In genomic region chr2:231714639-231715498, GRCh38 we compare ENCODE assay signal across 8 cellular contexts. TPM values are rescaled to one million over a fixed set of nuclear protein-coding genes. Genes with fewer than 3 reads are reported as not detected.
DNase-seq lines count a peak whose midpoint lies in the region; ATAC-seq, FAIRE-seq and TF ChIP-seq lines count a peak whose summit lies in the region.

No MANE protein-coding gene starts in this region.

- H3K9me3 ChIP-seq in Peyer's patch (no peaks in the 10 kb centered on the region), transverse colon (no peaks in the 10 kb centered on the region)

- H3K27me3 ChIP-seq in Peyer's patch (no peaks in the 10 kb centered on the region), transverse colon (no peaks in the 10 kb centered on the region)

- TF ChIP-seq POLR2A in Peyer's patch (IDR thresholded peaks at IDR 0.05) (no peak), transverse colon (IDR thresholded peaks at IDR 0.05) (no peak)

- H3K9me3 Mint-ChIP-seq in activated T-helper 1 cell treated with anti-CD3 and anti-CD28 coated beads, Interleukin-12 subunit alpha, Interleukin-12 subunit beta, Interleukin-2, Interleukin-4 antibody, amounts not matched to agents 30 ng/mL and 10 ng/mL and 1 ng/mL, durations not matched to agents 14 hours and 24 hours and 36 hours: no peaks in the 10 kb centered on the region
- H3K9me3 Mint-ChIP-seq in osteocyte (ENCODE audit: unreplicated experiment): no peaks in the 10 kb centered on the region

- TF ChIP-seq EP300 in transverse colon (IDR thresholded peaks at IDR 0.05; ENCODE audit: low read depth): no peak

- peaks cover 2% of the 10 kb centered on the region for H3K27me3 Mint-ChIP-seq in activated T-helper 1 cell treated with anti-CD3 and anti-CD28 coated beads, Interleukin-12 subunit alpha, Interleukin-12 subunit beta, Interleukin-2, Interleukin-4 antibody, amounts not matched to agents 30 ng/mL and 10 ng/mL and 1 ng/mL, durations not matched to agents 14 hours and 24 hours and 36 hours (ENCODE audit: insufficient read depth)
- H3K27me3 Mint-ChIP-seq in osteocyte (ENCODE audit: unreplicated experiment): no peaks in the 10 kb centered on the region

- TF ChIP-seq CTCF in D721Med (IDR thresholded peaks at IDR 0.05; ENCODE audit: insufficient read depth, missing control alignments) (peak; percentile 78), Peyer's patch (IDR thresholded peaks at IDR 0.05) (peak; percentile 84 to 95 (median 90)), foreskin fibroblast (IDR thresholded peaks at IDR 0.05; ENCODE audit: low read depth, low read length) (peak; percentile 83), osteocyte (IDR thresholded peaks at IDR 0.05) (peak; percentile 84), transverse colon (IDR thresholded peaks at IDR 0.05) (peak; percentile 91 to 98 (median 93))

- intact Hi-C loops in activated T-helper 1 cell treated with anti-CD3 and anti-CD28 coated beads, Interleukin-12 subunit alpha, Interleukin-12 subunit beta, Interleukin-2, Interleukin-4 antibody, amounts not matched to agents 30 ng/mL and 10 ng/mL and 1 ng/mL, durations not matched to agents 14 hours and 24 hours and 36 hours (cut with micrococcal nuclease): loop anchor here (1.0 to 5.0 kb wide), 6 partner anchors 9 to 158 kb away; partner anchors contain the start of gene PDE6D
- intact Hi-C loops in transverse colon (cut with DNase I; ENCODE audit: low total_unique reads): loop anchor here (1.0 to 10.0 kb wide), 3 partner anchors 38 to 493 kb away; no protein-coding TSS in a partner anchor

- H3K27ac Mint-ChIP-seq in activated T-helper 1 cell treated with anti-CD3 and anti-CD28 coated beads, Interleukin-12 subunit alpha, Interleukin-12 subunit beta, Interleukin-2, Interleukin-4 antibody, amounts not matched to agents 30 ng/mL and 10 ng/mL and 1 ng/mL, durations not matched to agents 14 hours and 24 hours and 36 hours: peak overlapping the region; percentile 93
- peak overlapping the region; percentile 40 for H3K27ac Mint-ChIP-seq in osteocyte (ENCODE audit: unreplicated experiment)

- peaks cover 3 to 27% (median 17%) of the 10 kb centered on the region in 4 donors for H3K4me1 ChIP-seq in Peyer's patch
- H3K4me1 ChIP-seq in transverse colon: peaks cover 20 to 37% (median 22%) of the 10 kb centered on the region in 4 donors

- no peak overlapping the region for H3K4me3 Mint-ChIP-seq in activated T-helper 1 cell treated with anti-CD3 and anti-CD28 coated beads, Interleukin-12 subunit alpha, Interleukin-12 subunit beta, Interleukin-2, Interleukin-4 antibody, amounts not matched to agents 30 ng/mL and 10 ng/mL and 1 ng/mL, durations not matched to agents 14 hours and 24 hours and 36 hours
- no peak overlapping the region for H3K4me3 Mint-ChIP-seq in osteocyte (ENCODE audit: unreplicated experiment)

- H3K36me3 ChIP-seq in Peyer's patch: peaks cover 0 to 19% (median 0%) of the 10 kb centered on the region in 3 donors
- peaks cover 0 to 8% (median 0%) of the 10 kb centered on the region in 4 donors for H3K36me3 ChIP-seq in transverse colon

- ATAC-seq in HG03354 (IDR thresholded peaks at IDR 0.05; ENCODE audit: poor library complexity, severe bottlenecking, unreplicated experiment): no peak

- in situ Hi-C loops in transverse colon (cut with MboI; ENCODE audit: low pct_ligation_motif_present in 1 of 4, low pct_unique_long_range_greater_than_20kb in 1 of 4, low sequenced_read_pairs in 3 of 4): loop anchor here in 3 of 4 donors (5.0 to 25.0 kb wide), 3 partner anchors 38 to 203 kb away; no protein-coding TSS in a partner anchor

- peaks cover 26% of the 10 kb centered on the region for H3K4me1 Mint-ChIP-seq in activated T-helper 1 cell treated with anti-CD3 and anti-CD28 coated beads, Interleukin-12 subunit alpha, Interleukin-12 subunit beta, Interleukin-2, Interleukin-4 antibody, amounts not matched to agents 30 ng/mL and 10 ng/mL and 1 ng/mL, durations not matched to agents 14 hours and 24 hours and 36 hours (ENCODE audit: low read depth)
- peaks cover 48% of the 10 kb centered on the region for H3K4me1 Mint-ChIP-seq in osteocyte (ENCODE audit: unreplicated experiment)

- H3K4me3 ChIP-seq in Peyer's patch (no peak overlapping the region), foreskin fibroblast (ENCODE audit: low read depth in 1 of 2, low read length in 2 of 2) (no peak overlapping the region), transverse colon (no peak overlapping the region)

- DNase-seq in D721Med (ENCODE audit: insufficient read length, low spot score): peak; percentile 70
- DNase-seq in HUDEP-2 (lab: John Stamatoyannopoulos, UW; ENCODE audit: unreplicated experiment in 76 of 76): peak in 68 of 76 experiments; percentile 11 to 86 (median 58)
- peak; percentile 79 to 92 (median 80) for DNase-seq in Peyer's patch
- DNase-seq in activated T-helper 1 cell treated with anti-CD3 and anti-CD28 coated beads, Interleukin-12 subunit alpha, Interleukin-12 subunit beta, Interleukin-2, Interleukin-4 antibody, amounts not matched to agents 30 ng/mL and 10 ng/mL and 1 ng/mL, durations not matched to agents 14 hours and 24 hours and 36 hours (ENCODE audit: low spot score): peak; percentile 65
- DNase-seq in foreskin fibroblast: peak in 1 of 2 donors; percentile 74
- DNase-seq in osteocyte (ENCODE audit: extremely low spot score, unreplicated experiment): no peak
- DNase-seq in transverse colon: peak; percentile 81

- peaks cover 33% of the 10 kb centered on the region for H3K36me3 Mint-ChIP-seq in activated T-helper 1 cell treated with anti-CD3 and anti-CD28 coated beads, Interleukin-12 subunit alpha, Interleukin-12 subunit beta, Interleukin-2, Interleukin-4 antibody, amounts not matched to agents 30 ng/mL and 10 ng/mL and 1 ng/mL, durations not matched to agents 14 hours and 24 hours and 36 hours (ENCODE audit: low read depth)
- peaks cover 21% of the 10 kb centered on the region for H3K36me3 Mint-ChIP-seq in osteocyte (ENCODE audit: unreplicated experiment)

- FAIRE-seq in D721Med (lab: Jason Lieb, UNC): no peak

- WGBS in transverse colon (ENCODE audit: low coverage in 1 of 2), 2 donors: 57% methylated on average over 17 of the region's 17 CpGs; no CpG with 5 or more reads in 1 of the 2 donors

- H3K27ac ChIP-seq in Peyer's patch (peak overlapping the region in 3 of 4 donors; percentile 61 to 69 (median 64)), transverse colon (peak overlapping the region; percentile 76 to 85 (median 80))

RNA-seq across cellular contexts. Expression of gene PTMA, which starts 6.5 kb away (rescaled TPM):
- total RNA-seq in Peyer's patch (1,000 to 10,000 TPM in 1 of 4 donors, 100 to 1,000 TPM in 3; 316 to 1,049 (median 353) TPM), osteocyte (709 and 776 TPM in 2 replicates), transverse colon (1,000 to 10,000 TPM in 1 of 4 donors, 100 to 1,000 TPM in 3; 478 to 1,487 (median 685) TPM)
- total RNA-seq in activated T-helper 1 cell treated with anti-CD3 and anti-CD28 coated beads, Interleukin-12 subunit alpha, Interleukin-12 subunit beta, Interleukin-2, Interleukin-4 antibody, amounts not matched to agents 30 ng/mL and 10 ng/mL and 1 ng/mL, durations not matched to agents 14 hours and 24 hours and 36 hours: 2,193 and 2,194 TPM in 2 replicates
